ENCODE assay signal across 9 cellular contexts in genomic region chr10:60549686-60550085, GRCh38.
DNase-seq lines count a peak whose midpoint lies in the region; ATAC-seq and TF ChIP-seq lines count a peak whose summit lies in the region.
"Had no signal": no experiment of that assay in that cellular context is flagged by ENCODE, and none has a peak within 500 bp of the region (broad histone marks: within the 10 kb centered on the region; RNA-seq: fewer than 3 reads in every experiment).

No MANE protein-coding gene starts in this region.

- H3K27me3 ChIP-seq in OCI-LY3 (ENCODE audit: low read depth, low read length) (no peaks in the 10 kb centered on the region), hepatocyte (no peaks in the 10 kb centered on the region)

- H3K79me2 ChIP-seq in OCI-LY3 (ENCODE audit: low read length) (no peaks in the 10 kb centered on the region), hepatocyte (no peaks in the 10 kb centered on the region)

- TF ChIP-seq CTCF in AG09319 (IDR thresholded peaks at IDR 0.05; ENCODE audit: low read depth, low read length), result peak; percentile 9
- TF ChIP-seq CTCF in OCI-LY3 (IDR thresholded peaks at IDR 0.05; ENCODE audit: low read depth, low read length), result peak; percentile 57
- TF ChIP-seq CTCF in hepatocyte (IDR thresholded peaks at IDR 0.05; ENCODE audit: poor library complexity), result peak; percentile 43

- H2AFZ ChIP-seq in OCI-LY3 (ENCODE audit: low read depth, low read length), result no peak overlapping the region
- H2AFZ ChIP-seq in hepatocyte, result no peak overlapping the region

- 58% methylated on average over 1 of the region's 1 CpG for WGBS in hepatocyte (ENCODE audit: low lambda C conversion rate, missing lambda C conversion rate)

- H3K4me3 ChIP-seq in OCI-LY3 (ENCODE audit: low read length) (no peak overlapping the region), hepatocyte (no peak overlapping the region)

- peaks cover 0 to 7% (median 2%) of the 10 kb centered on the region in 9 donors for H3K9me3 Mint-ChIP-seq in naive thymus-derived CD8-positive, alpha-beta T cell

- no peak overlapping the region for H3K4me3 Mint-ChIP-seq in naive thymus-derived CD8-positive, alpha-beta T cell
- H3K4me3 Mint-ChIP-seq: stimulated activated naive B cell treated with anti-CD40 and anti-IgM and Interleukin-4, amounts not matched to agents 10 μg/mL and 1 μg/mL and 100 μg/mL, for 72 hours had no signal

- DNase-seq in AG09319 (ENCODE audit: extremely low read depth, low read depth) (no peak), hepatocyte (ENCODE audit: low spot score) (peak; percentile 15), NCI-H1436 treated with DMSO at 0.1 percent for 48 hours (lab: John Stamatoyannopoulos, UW) (no peak), NCI-H187 treated with DMSO at 0.1 percent for 48 hours (lab: John Stamatoyannopoulos, UW) (no peak)
- no peak for DNase-seq in naive thymus-derived CD8-positive, alpha-beta T cell
- DNase-seq: stimulated activated naive B cell treated with anti-CD40 and anti-IgM and Interleukin-4, amounts not matched to agents 10 μg/mL and 1 μg/mL and 100 μg/mL, for 72 hours had no signal

- POLR2A ChIA-PET in naive thymus-derived CD8-positive, alpha-beta T cell (lab: Charles Lee), result no interaction called here

- no peaks in the 10 kb centered on the region for H3K9me2 ChIP-seq in hepatocyte (replicated peaks; ENCODE audit: insufficient read depth)

- H3K4me1 ChIP-seq in OCI-LY3 (ENCODE audit: low read length), result no peaks in the 10 kb centered on the region
- no peaks in the 10 kb centered on the region for H3K4me1 ChIP-seq in hepatocyte (ENCODE audit: insufficient read depth)

- no peak overlapping the region for H3K9ac ChIP-seq in OCI-LY3 (ENCODE audit: low read length)

- no peaks in the 10 kb centered on the region for H3K36me3 ChIP-seq in OCI-LY3 (replicated peaks; ENCODE audit: low read depth, low read length)
- H3K36me3 ChIP-seq in hepatocyte (replicated peaks; ENCODE audit: insufficient read depth, low read depth), result no peaks in the 10 kb centered on the region

- H3K27ac ChIP-seq in OCI-LY3 (ENCODE audit: low read length) (no peak overlapping the region), hepatocyte (no peak overlapping the region)

- H3K36me3 Mint-ChIP-seq in naive thymus-derived CD8-positive, alpha-beta T cell, result peaks cover under 1 to 4% (median 3%) of the 10 kb centered on the region in 3 donors
- H3K36me3 Mint-ChIP-seq: stimulated activated naive B cell treated with anti-CD40 and anti-IgM and Interleukin-4, amounts not matched to agents 10 μg/mL and 1 μg/mL and 100 μg/mL, for 72 hours had no signal

- H3K27ac Mint-ChIP-seq in naive thymus-derived CD8-positive, alpha-beta T cell, result no peak overlapping the region
- H3K27ac Mint-ChIP-seq: stimulated activated naive B cell treated with anti-CD40 and anti-IgM and Interleukin-4, amounts not matched to agents 10 μg/mL and 1 μg/mL and 100 μg/mL, for 72 hours had no signal

- peaks cover 0 to 2% (median 0%) of the 10 kb centered on the region in 5 donors for H3K27me3 Mint-ChIP-seq in naive thymus-derived CD8-positive, alpha-beta T cell
- H3K27me3 Mint-ChIP-seq: stimulated activated naive B cell treated with anti-CD40 and anti-IgM and Interleukin-4, amounts not matched to agents 10 μg/mL and 1 μg/mL and 100 μg/mL, for 72 hours had no signal

- H4K20me1 ChIP-seq in OCI-LY3 (ENCODE audit: insufficient read depth, low read length) (no peaks in the 10 kb centered on the region), hepatocyte (ENCODE audit: insufficient read depth, poor library complexity, severe bottlenecking) (no peaks in the 10 kb centered on the region)

- H3K9me3 ChIP-seq in OCI-LY3 (ENCODE audit: insufficient read depth, low read length) (no peaks in the 10 kb centered on the region), hepatocyte (ENCODE audit: low read depth) (no peaks in the 10 kb centered on the region)

- no peaks in the 10 kb centered on the region for H3K4me1 Mint-ChIP-seq in naive thymus-derived CD8-positive, alpha-beta T cell
- H3K4me1 Mint-ChIP-seq: stimulated activated naive B cell treated with anti-CD40 and anti-IgM and Interleukin-4, amounts not matched to agents 10 μg/mL and 1 μg/mL and 100 μg/mL, for 72 hours had no signal

- ATAC-seq in GM21390 (IDR thresholded peaks at IDR 0.05; ENCODE audit: unreplicated experiment), result peak; percentile 61
- ATAC-seq in naive thymus-derived CD8-positive, alpha-beta T cell, result no peak
- no peak for ATAC-seq in HG02759 (IDR thresholded peaks at IDR 0.05; ENCODE audit: unreplicated experiment)

- H3K4me2 ChIP-seq in OCI-LY3 (ENCODE audit: low read length), result no peak overlapping the region
- no peak overlapping the region for H3K4me2 ChIP-seq in hepatocyte
